Comparison of ENCODE assay signal across 8 cellular contexts in the genomic region with DNA sequence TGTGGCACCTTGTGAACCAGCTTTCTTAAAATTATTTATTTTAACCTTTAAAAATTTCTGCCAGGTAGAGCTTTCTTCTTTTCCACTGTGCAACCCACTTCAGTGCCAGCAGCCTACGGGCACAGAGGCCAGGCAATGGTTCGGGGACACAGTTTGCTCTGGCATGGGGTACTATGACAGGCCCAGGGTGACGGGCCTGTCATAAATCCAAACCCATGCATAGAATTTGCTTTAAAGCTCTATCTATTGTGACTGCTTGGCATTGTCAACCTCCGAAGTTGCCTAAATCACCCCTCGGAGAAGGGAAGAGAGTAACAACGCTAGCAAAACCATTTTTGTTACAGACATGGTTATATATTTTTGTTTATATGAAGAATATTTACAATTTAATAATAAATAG. TPM values are rescaled to one million over a fixed set of nuclear protein-coding genes. Genes with fewer than 3 reads are reported as not detected.
DNase-seq lines count a peak whose midpoint lies in the region; ATAC-seq, FAIRE-seq and TF ChIP-seq lines count a peak whose summit lies in the region.

No MANE protein-coding gene starts in this region.

- 61 to 69% (median 64%) methylated on average over 6 of the region's 6 CpGs for WGBS in small intestine, 3 donors

- no peak for DNase-seq in CD4-positive, alpha-beta T cell
- DNase-seq in Karpas-422 (peak; percentile 60), bronchial epithelial cell (ENCODE audit: low read depth) (no peak), 8988T (no peak), SHP77 (lab: John Stamatoyannopoulos, UW) (no peak), D341Med (ENCODE audit: low spot score) (no peak), small intestine (no peak)

- no peak for ATAC-seq in CD4-positive, alpha-beta T cell (ENCODE audit: poor library complexity)

- H3K9me2 ChIP-seq in Karpas-422 (replicated peaks; ENCODE audit: insufficient read depth, low read length) (no peaks in the 10 kb centered on the region), neural cell (ENCODE audit: insufficient read depth, low read length) (no peaks in the 10 kb centered on the region)

- TF ChIP-seq CTCF in CD4-positive, alpha-beta T cell (IDR thresholded peaks at IDR 0.05), result no peak
- no peak for TF ChIP-seq CTCF in bronchial epithelial cell (IDR thresholded peaks at IDR 0.05; ENCODE audit: insufficient read depth, low read length, severe bottlenecking)
- TF ChIP-seq CTCF in neural cell (IDR thresholded peaks at IDR 0.05; ENCODE audit: poor library complexity, severe bottlenecking), result no peak

- H3K36me3 ChIP-seq in Karpas-422 (ENCODE audit: insufficient read depth, low read length) (peaks cover 39% of the 10 kb centered on the region), bronchial epithelial cell (ENCODE audit: control insufficient read depth, insufficient read depth, low read length) (peaks cover 18% of the 10 kb centered on the region), neural cell (ENCODE audit: insufficient read depth, low read length) (peaks cover 19% of the 10 kb centered on the region), small intestine (ENCODE audit: control insufficient read depth in 2 of 2, insufficient read depth in 2 of 2, low read length in 2 of 2) (peaks cover 4 to 8% of the 10 kb centered on the region in 2 donors)

- H3K4me1 ChIP-seq in Karpas-422 (ENCODE audit: low read length), result peaks cover 38% of the 10 kb centered on the region
- peaks cover 3% of the 10 kb centered on the region in 2 donors for H3K4me1 ChIP-seq in small intestine (ENCODE audit: control insufficient read depth in 2 of 2, insufficient read depth in 1 of 2, low read depth in 1 of 2, low read length in 1 of 2)

- H3K4me1 Mint-ChIP-seq in CD4-positive, alpha-beta T cell (ENCODE audit: low read depth), result peaks cover 44% of the 10 kb centered on the region

- no peak for TF ChIP-seq RAD21 in neural cell (conservative IDR thresholded peaks at IDR 0.05)

- H3K9me3 ChIP-seq in CD4-positive, alpha-beta T cell (ENCODE audit: control insufficient read depth, low read length), result no peaks in the 10 kb centered on the region
- H3K9me3 ChIP-seq in Karpas-422 (ENCODE audit: low read length) (no peaks in the 10 kb centered on the region), neural cell (ENCODE audit: low read length) (no peaks in the 10 kb centered on the region), small intestine (ENCODE audit: control insufficient read depth, low read depth) (no peaks in the 10 kb centered on the region)

- CTCF ChIA-PET in CD4-positive, alpha-beta T cell (lab: Charles Lee), result interaction anchor here (0.6 to 5.6 kb wide), 5 partner anchors 12 to 374 kb away, joined by 3 to 34 read pairs (median 6); no protein-coding TSS in a partner anchor

- peak overlapping the region; percentile 60 for H3K27ac Mint-ChIP-seq in CD4-positive, alpha-beta T cell

- H2AFZ ChIP-seq in Karpas-422 (ENCODE audit: low read length) (no peak overlapping the region), neural cell (ENCODE audit: low read depth, low read length) (no peak overlapping the region)

- H3K27me3 ChIP-seq in CD4-positive, alpha-beta T cell (ENCODE audit: control insufficient read depth, insufficient read depth, low read length), result no peaks in the 10 kb centered on the region
- H3K27me3 ChIP-seq in Karpas-422 (ENCODE audit: low read length) (no peaks in the 10 kb centered on the region), bronchial epithelial cell (ENCODE audit: control insufficient read depth, insufficient read depth, low read length) (no peaks in the 10 kb centered on the region), neural cell (ENCODE audit: insufficient read depth, low read depth, low read length) (no peaks in the 10 kb centered on the region), small intestine (ENCODE audit: control insufficient read depth in 2 of 2, insufficient read depth in 2 of 2, low read length in 2 of 2) (no peaks in the 10 kb centered on the region)

- H3K9ac ChIP-seq in Karpas-422 (ENCODE audit: low read length) (peak overlapping the region; percentile 80), neural cell (ENCODE audit: low read length) (peak overlapping the region; percentile 89)

- peaks cover 36% of the 10 kb centered on the region for H3K79me2 ChIP-seq in Karpas-422 (ENCODE audit: low read length)
- peaks cover 54% of the 10 kb centered on the region for H3K79me2 ChIP-seq in neural cell (replicated peaks; ENCODE audit: insufficient read depth, low read length)

- peak overlapping the region; percentile 66 for H3K4me3 Mint-ChIP-seq in CD4-positive, alpha-beta T cell

- no peaks in the 10 kb centered on the region for H3K9me3 Mint-ChIP-seq in CD4-positive, alpha-beta T cell

- H3K4me2 ChIP-seq in Karpas-422 (ENCODE audit: low read depth, low read length, poor library complexity, severe bottlenecking) (peak overlapping the region; percentile 94), neural cell (ENCODE audit: low read length) (peak overlapping the region; percentile 93)

- H3K36me3 Mint-ChIP-seq in CD4-positive, alpha-beta T cell (ENCODE audit: low read depth), result peaks cover 39% of the 10 kb centered on the region

- H3K4me3 ChIP-seq in Karpas-422 (ENCODE audit: low read length), result peak overlapping the region; percentile 78
- peak overlapping the region; percentile 1 for H3K4me3 ChIP-seq in bronchial epithelial cell (ENCODE audit: low read depth, low read length)
- H3K4me3 ChIP-seq in neural cell (ENCODE audit: low read length), result peak overlapping the region; percentile 70
- peak overlapping the region in 1 of 2 donors; percentile 18 for H3K4me3 ChIP-seq in small intestine (ENCODE audit: low read depth in 1 of 2, low read length in 2 of 2)

- FAIRE-seq in bronchial epithelial cell (lab: Jason Lieb, UNC) (no peak), small intestine (lab: Jason Lieb, UNC) (no peak)

- H3K27me3 Mint-ChIP-seq in CD4-positive, alpha-beta T cell, result no peaks in the 10 kb centered on the region

- no peaks in the 10 kb centered on the region for H3F3A ChIP-seq in neural cell (ENCODE audit: insufficient read depth, low read length, poor library complexity, severe bottlenecking)

- H3K27ac ChIP-seq in CD4-positive, alpha-beta T cell (ENCODE audit: low read depth, low read length), result no peak overlapping the region
- H3K27ac ChIP-seq in Karpas-422 (ENCODE audit: low read length) (peak overlapping the region; percentile 72), neural cell (ENCODE audit: low read length) (peak overlapping the region; percentile 79), small intestine (ENCODE audit: low read depth in 1 of 2, low read length in 1 of 2) (no peak overlapping the region)

- intact Hi-C loops in CD4-positive, alpha-beta T cell (cut with DNase I, micrococcal nuclease), result loop anchor here (5.0 to 10.0 kb wide), 6 partner anchors 221 to 1024 kb away; partner anchors contain the start of genes CPSF3 (in 1 of the 2), GRHL1 (in 1 of the 2), ITGB1BP1 (in 1 of the 2) and RRM2 (in 1 of the 2)

- POLR2A ChIA-PET in CD4-positive, alpha-beta T cell (lab: Charles Lee), result interaction anchor here (0.8 to 3.0 kb wide), 4 partner anchors 11 to 143 kb away, joined by 3 to 74 read pairs (median 32); partner anchors contain the start of gene HPCAL1

- H4K20me1 ChIP-seq in Karpas-422 (ENCODE audit: insufficient read depth, low read depth, low read length), result peaks cover 58% of the 10 kb centered on the region
- peaks cover 59% of the 10 kb centered on the region for H4K20me1 ChIP-seq in neural cell (ENCODE audit: insufficient read depth)

- TF ChIP-seq EP300 in neural cell (conservative IDR thresholded peaks at IDR 0.05; ENCODE audit: poor library complexity, severe bottlenecking), result no peak

TF ChIP-seq in neural cell, 6 proteins besides CTCF, POLR2A, EP300 and RAD21:
- TF ChIP-seq POLR2AphosphoS5 (IDR thresholded peaks at IDR 0.05), result no peak
- TF ChIP-seq EZH2 (IDR thresholded peaks at IDR 0.05; ENCODE audit: borderline replicate concordance, insufficient read depth, low read length, poor library complexity, severe bottlenecking), result no peak
- no peak for TF ChIP-seq REST (IDR thresholded peaks at IDR 0.05; ENCODE audit: borderline replicate concordance)
- TF ChIP-seq TAF1 (IDR thresholded peaks at IDR 0.05; ENCODE audit: low read depth), result no peak
- no peak for TF ChIP-seq MXI1 (conservative IDR thresholded peaks at IDR 0.05; ENCODE audit: poor library complexity, severe bottlenecking)
- no peak for TF ChIP-seq SMC3 (conservative IDR thresholded peaks at IDR 0.05; ENCODE audit: poor library complexity)

RNA-seq across cellular contexts. Expression of gene ODC1, which starts 1.5 kb away (rescaled TPM):
- total RNA-seq in CD4-positive, alpha-beta T cell, result 100 to 1,000 TPM; 162 to 164 TPM
- total RNA-seq in Karpas-422 (2014; rRNA removed; shearing (Covaris generic); ENCODE audit: low replicate concordance), result 247 and 289 TPM in 2 replicates
- total RNA-seq in bronchial epithelial cell, result 319 and 715 TPM in 2 replicates
- polyA plus RNA-seq in neural cell (1,046 and 1,107 TPM in 2 replicates), small intestine (100 to 1,000 TPM in 1 of 3 donors, 10 to 100 TPM in 2; 12.5 to 109 (median 21.9) TPM)
- polyA minus RNA-seq in neural cell, result 916 and 1,013 TPM in 2 replicates

Comparison
In these comparisons a context has a peak if more than half of its experiments do, and no peak if none do; other contexts are left out.
1. H3K27ac ChIP-seq: peak in Karpas-422 (single experiment) and neural cell (single experiment); none in CD4-positive, alpha-beta T cell (single experiment) and small intestine (0 of 2).